ENCODE assay signal across 8 cellular contexts in genomic region chr1:51237714-51238403, GRCh38. TPM values are rescaled to one million over a fixed set of nuclear protein-coding genes. Genes with fewer than 3 reads are reported as not detected.
A peak's percentile ranks its signal among the peaks of the same experiment; 100 is the strongest.
DNase-seq lines count a peak whose midpoint lies in the region; ATAC-seq, FAIRE-seq and TF ChIP-seq lines count a peak whose summit lies in the region.

No MANE protein-coding gene starts in this region.

- H3K27me3 ChIP-seq in BJ (ENCODE audit: control insufficient read depth, insufficient read depth, low read length) = no peaks in the 10 kb centered on the region
- H3K27me3 ChIP-seq in Karpas-422 (ENCODE audit: low read length) = no peaks in the 10 kb centered on the region
- no peaks in the 10 kb centered on the region for H3K27me3 ChIP-seq in muscle layer of colon (ENCODE audit: control insufficient read depth in 1 of 2, insufficient read depth in 2 of 2, low read length in 2 of 2)

- H3K9me3 ChIP-seq in Karpas-422 (ENCODE audit: low read length) = no peaks in the 10 kb centered on the region
- no peaks in the 10 kb centered on the region for H3K9me3 ChIP-seq in muscle layer of colon (ENCODE audit: low read length)

- H3K79me2 ChIP-seq in Karpas-422 (ENCODE audit: low read length) = peaks cover 22% of the 10 kb centered on the region; the same call in 1 of the 2 replicates

- H3K4me2 ChIP-seq in Karpas-422 (ENCODE audit: low read depth, low read length, poor library complexity, severe bottlenecking) = peak overlapping the region; percentile 83

- no peaks in the 10 kb centered on the region for H3K9me2 ChIP-seq in Karpas-422 (replicated peaks; ENCODE audit: insufficient read depth, low read length)

- POLR2A ChIA-PET in BJ (lab: Charles Lee) = no interaction called here

- H2AFZ ChIP-seq in Karpas-422 (ENCODE audit: low read length) = no peak overlapping the region

- CTCF ChIA-PET in BJ (lab: Yijun Ruan, JAX) = interaction anchor here (0.6 to 0.9 kb wide), 4 partner anchors 12 to 604 kb away, joined by 3 to 4 read pairs (median 3); no protein-coding TSS in a partner anchor

- no peak for FAIRE-seq in H54 (lab: Jason Lieb, UNC)

- H3K27ac ChIP-seq in Karpas-422 (ENCODE audit: low read length) (no peak overlapping the region), muscle layer of colon (ENCODE audit: low read depth, low read length) (peak overlapping the region; percentile 56)

- H3K4me1 ChIP-seq in Karpas-422 (ENCODE audit: low read length) = peaks cover 30% of the 10 kb centered on the region
- peaks cover 38% of the 10 kb centered on the region for H3K4me1 ChIP-seq in muscle layer of colon (ENCODE audit: insufficient read depth, low read length)

- peaks cover 37% of the 10 kb centered on the region for H4K20me1 ChIP-seq in Karpas-422 (ENCODE audit: insufficient read depth, low read depth, low read length)

- TF ChIP-seq CTCF in BJ (IDR thresholded peaks at IDR 0.05; ENCODE audit: insufficient read depth, low read depth, low read length) (no peak), choroid plexus epithelial cell (conservative IDR thresholded peaks at IDR 0.05; ENCODE audit: low read depth, low read length) (no peak)

- ATAC-seq in GM18873 (IDR thresholded peaks at IDR 0.05; ENCODE audit: low FRiP score, unreplicated experiment) = no peak

- H3K36me3 ChIP-seq in BJ (ENCODE audit: control insufficient read depth, insufficient read depth, low read length) = no peaks in the 10 kb centered on the region
- no peaks in the 10 kb centered on the region for H3K36me3 ChIP-seq in Karpas-422 (ENCODE audit: insufficient read depth, low read length)
- H3K36me3 ChIP-seq in muscle layer of colon (ENCODE audit: insufficient read depth, low read length) = no peaks in the 10 kb centered on the region

- H3K4me3 ChIP-seq in BJ (ENCODE audit: low read depth, low read length) = peak overlapping the region; percentile 69
- peak overlapping the region; percentile 7; the same call in 1 of the 2 replicates for H3K4me3 ChIP-seq in Karpas-422 (ENCODE audit: low read length)
- peak overlapping the region; percentile 95 for H3K4me3 ChIP-seq in choroid plexus epithelial cell (ENCODE audit: low read depth, low read length)
- peak overlapping the region; percentile 90 to 96 for H3K4me3 ChIP-seq in muscle layer of colon (ENCODE audit: low read depth in 1 of 2, low read length in 2 of 2)

- no peak for DNase-seq in BJ (ENCODE audit: low read depth)
- no peak for DNase-seq in Karpas-422
- DNase-seq in choroid plexus epithelial cell (ENCODE audit: low read depth) = peak; percentile 60
- DNase-seq in H54 (ENCODE audit: insufficient read length, low spot score) = no peak
- no peak for DNase-seq in stimulated activated CD4-positive, alpha-beta T cell treated with anti-CD3 and anti-CD28 coated beads, Interleukin-15, amount 100 ng/mL, for 24 hours
- no peak for DNase-seq in DMS114 treated with DMSO at 0.1 percent for 48 hours (lab: John Stamatoyannopoulos, UW; ENCODE audit: unreplicated experiment)

- H3K9ac ChIP-seq in Karpas-422 (ENCODE audit: low read length) (no peak overlapping the region), muscle layer of colon (ENCODE audit: low read length) (peak overlapping the region; percentile 66)

- TF ChIP-seq POLR2A in H54 (IDR thresholded peaks at IDR 0.05; ENCODE audit: low read depth, low read length) = no peak

RNA-seq across cellular contexts. Expression of gene RNF11, which starts 1.8 kb away (rescaled TPM):
- 81.5 and 145 TPM in 2 replicates for polyA plus RNA-seq in BJ (2011; rRNA removed)
- polyA minus RNA-seq in BJ (2011; rRNA and poly(A)+ RNA removed) = 47.7 and 53.3 TPM in 2 replicates
- 10.0 and 12.3 TPM in 2 replicates for total RNA-seq in Karpas-422 (2014; rRNA removed; shearing (Covaris generic); ENCODE audit: low replicate concordance)

Comparison
In these comparisons a context has a peak if more than half of its experiments do, and no peak if none do; other contexts are left out.
1. H3K4me3 ChIP-seq: peak in every context shown above with its lines; median percentile 95 in choroid plexus epithelial cell; 93 in muscle layer of colon; 69 in BJ; 7 in Karpas-422.